Comparison of ENCODE assay signal across 9 cellular contexts in genomic region chr20:49724637-49725606, GRCh38. TPM values are rescaled to one million over a fixed set of nuclear protein-coding genes. Genes with fewer than 3 reads are reported as not detected.
DNase-seq lines count a peak whose midpoint lies in the region; ATAC-seq and TF ChIP-seq lines count a peak whose summit lies in the region.
"Had no signal": no experiment of that assay in that cellular context is flagged by ENCODE, and none has a peak within 500 bp of the region (broad histone marks: within the 10 kb centered on the region; RNA-seq: fewer than 3 reads in every experiment).

No MANE protein-coding gene starts in this region.

- H3K36me3 ChIP-seq in right lobe of liver: no peaks in the 10 kb centered on the region

- H3K9me3 Mint-ChIP-seq in stimulated activated naive CD8-positive, alpha-beta T cell treated with anti-CD3 and anti-CD28 coated beads, Interleukin-15, amount 100 ng/mL, for 72 hours: no peaks in the 10 kb centered on the region
- H3K9me3 Mint-ChIP-seq in activated T-cell treated with anti-CD3 and anti-CD28 coated beads, Interleukin-2, amount 50 U/mL, for 24 hours: no peaks in the 10 kb centered on the region

- no peaks in the 10 kb centered on the region for H3K36me3 Mint-ChIP-seq in activated T-cell treated with anti-CD3 and anti-CD28 coated beads, Interleukin-2, amount 50 U/mL, for 24 hours (ENCODE audit: low read depth)

- H3K27ac Mint-ChIP-seq in stimulated activated naive CD8-positive, alpha-beta T cell treated with anti-CD3 and anti-CD28 coated beads, Interleukin-15, amount 100 ng/mL, for 72 hours: peak overlapping the region in 1 of 2 donors; percentile 90
- H3K27ac Mint-ChIP-seq in activated T-cell treated with anti-CD3 and anti-CD28 coated beads, Interleukin-2, amount 50 U/mL, for 24 hours: no peak overlapping the region

- H3K27me3 Mint-ChIP-seq in stimulated activated naive CD8-positive, alpha-beta T cell treated with anti-CD3 and anti-CD28 coated beads, Interleukin-15, amount 100 ng/mL, for 72 hours: peaks cover 8% of the 10 kb centered on the region
- no peaks in the 10 kb centered on the region for H3K27me3 Mint-ChIP-seq in activated T-cell treated with anti-CD3 and anti-CD28 coated beads, Interleukin-2, amount 50 U/mL, for 24 hours

- no peak overlapping the region for H3K4me3 ChIP-seq in cardiac fibroblast (replicated peaks in 1 of 2; ENCODE audit: low read depth in 2 of 2, low read length in 2 of 2)
- H3K4me3 ChIP-seq in right lobe of liver: no peak overlapping the region

- H3K27ac ChIP-seq in right lobe of liver: peak overlapping the region in 2 of 3 donors; percentile 1 to 60

- intact Hi-C loops in right lobe of liver (cut with DNase I): no loop called here

- no peaks in the 10 kb centered on the region for H3K9me3 ChIP-seq in right lobe of liver

- H3K4me1 ChIP-seq in right lobe of liver: peaks cover 0 to 4% (median 0%) of the 10 kb centered on the region in 4 donors

- no peak overlapping the region for H3K4me3 Mint-ChIP-seq in stimulated activated naive CD8-positive, alpha-beta T cell treated with anti-CD3 and anti-CD28 coated beads, Interleukin-15, amount 100 ng/mL, for 72 hours
- no peak overlapping the region for H3K4me3 Mint-ChIP-seq in activated T-cell treated with anti-CD3 and anti-CD28 coated beads, Interleukin-2, amount 50 U/mL, for 24 hours

- peak; percentile 9 for ATAC-seq in stimulated activated naive CD8-positive, alpha-beta T cell treated with anti-CD3 and anti-CD28 coated beads, Interleukin-15, Interleukin-2, amounts not matched to agents 100 U/mL and 50 U/mL, for 24 hours
- ATAC-seq in stimulated activated naive CD8-positive, alpha-beta T cell treated with anti-CD3 and anti-CD28 coated beads, Interleukin-15, amount 100 ng/mL, for 72 hours: no peak
- ATAC-seq in right lobe of liver: peak; percentile 78 to 89 (median 86)
- no peak for ATAC-seq in HG03159 (IDR thresholded peaks at IDR 0.05; ENCODE audit: unreplicated experiment)

- TF ChIP-seq CTCF in cardiac fibroblast (IDR thresholded peaks at IDR 0.05; ENCODE audit: low read depth, low read length) (no peak), right lobe of liver (IDR thresholded peaks at IDR 0.05) (no peak), GM10266 (IDR thresholded peaks at IDR 0.05; ENCODE audit: control insufficient read depth, insufficient read depth, low read depth, missing control alignments) (no peak)

- no peak for DNase-seq in stimulated activated naive CD8-positive, alpha-beta T cell treated with anti-CD3 and anti-CD28 coated beads, Interleukin-15, Interleukin-2, amounts not matched to agents 100 U/mL and 50 U/mL, for 24 hours
- no peak for DNase-seq in stimulated activated naive CD8-positive, alpha-beta T cell treated with anti-CD3 and anti-CD28 coated beads, Interleukin-15, amount 100 ng/mL, for 72 hours
- DNase-seq in cardiac fibroblast (ENCODE audit: low read depth in 2 of 2): peak; percentile 48 to 78
- DNase-seq in right lobe of liver: peak in 2 of 3 donors; percentile 49 to 54
- DNase-seq in ecto neural progenitor cell (ENCODE audit: low spot score): no peak
- DNase-seq in GM10266 (ENCODE audit: extremely low spot score): no peak
- DNase-seq in activated T-cell treated with anti-CD3 and anti-CD28 coated beads, Interleukin-2, amount 50 U/mL, for 24 hours: no peak
- DNase-seq: NCI-H1694 had no signal

- H3K27me3 ChIP-seq in right lobe of liver: no peaks in the 10 kb centered on the region

- TF ChIP-seq POLR2A in right lobe of liver (IDR thresholded peaks at IDR 0.05): no peak

- WGBS in right lobe of liver (ENCODE audit: insufficient coverage, low coverage, low lambda C conversion rate, missing lambda C conversion rate): 66% methylated on average over 11 of the region's 11 CpGs

- peaks cover 12% of the 10 kb centered on the region for H3K4me1 Mint-ChIP-seq in stimulated activated naive CD8-positive, alpha-beta T cell treated with anti-CD3 and anti-CD28 coated beads, Interleukin-15, amount 100 ng/mL, for 72 hours
- H3K4me1 Mint-ChIP-seq in activated T-cell treated with anti-CD3 and anti-CD28 coated beads, Interleukin-2, amount 50 U/mL, for 24 hours (ENCODE audit: low read depth): peaks cover 11% of the 10 kb centered on the region

RNA-seq across cellular contexts. Expression of gene B4GALT5, which starts 11.2 kb away (rescaled TPM):
- 10 to 100 TPM in 5 of 6 experiments, 1 to 10 TPM in 1; 9.5 to 32.6 (median 15.5) TPM for total RNA-seq in right lobe of liver

Comparison
In these comparisons a context has a peak if more than half of its experiments do, and no peak if none do; other contexts are left out.
1. ATAC-seq: peak in stimulated activated naive CD8-positive, alpha-beta T cell treated with anti-CD3 and anti-CD28 coated beads, Interleukin-15, Interleukin-2, amounts not matched to agents 100 U/mL and 50 U/mL, for 24 hours (single experiment) and right lobe of liver (4 of 4); none in stimulated activated naive CD8-positive, alpha-beta T cell treated with anti-CD3 and anti-CD28 coated beads, Interleukin-15, amount 100 ng/mL, for 72 hours (single experiment) and HG03159 (single experiment).
2. DNase-seq: peak in cardiac fibroblast (2 of 2) and right lobe of liver (2 of 3); none in stimulated activated naive CD8-positive, alpha-beta T cell treated with anti-CD3 and anti-CD28 coated beads, Interleukin-15, Interleukin-2, amounts not matched to agents 100 U/mL and 50 U/mL, for 24 hours (single experiment), stimulated activated naive CD8-positive, alpha-beta T cell treated with anti-CD3 and anti-CD28 coated beads, Interleukin-15, amount 100 ng/mL, for 72 hours (0 of 2), ecto neural progenitor cell (single experiment), GM10266 (single experiment) and activated T-cell treated with anti-CD3 and anti-CD28 coated beads, Interleukin-2, amount 50 U/mL, for 24 hours (single experiment).